18 cellular contexts compared by ENCODE assay signal in the genomic region with DNA sequence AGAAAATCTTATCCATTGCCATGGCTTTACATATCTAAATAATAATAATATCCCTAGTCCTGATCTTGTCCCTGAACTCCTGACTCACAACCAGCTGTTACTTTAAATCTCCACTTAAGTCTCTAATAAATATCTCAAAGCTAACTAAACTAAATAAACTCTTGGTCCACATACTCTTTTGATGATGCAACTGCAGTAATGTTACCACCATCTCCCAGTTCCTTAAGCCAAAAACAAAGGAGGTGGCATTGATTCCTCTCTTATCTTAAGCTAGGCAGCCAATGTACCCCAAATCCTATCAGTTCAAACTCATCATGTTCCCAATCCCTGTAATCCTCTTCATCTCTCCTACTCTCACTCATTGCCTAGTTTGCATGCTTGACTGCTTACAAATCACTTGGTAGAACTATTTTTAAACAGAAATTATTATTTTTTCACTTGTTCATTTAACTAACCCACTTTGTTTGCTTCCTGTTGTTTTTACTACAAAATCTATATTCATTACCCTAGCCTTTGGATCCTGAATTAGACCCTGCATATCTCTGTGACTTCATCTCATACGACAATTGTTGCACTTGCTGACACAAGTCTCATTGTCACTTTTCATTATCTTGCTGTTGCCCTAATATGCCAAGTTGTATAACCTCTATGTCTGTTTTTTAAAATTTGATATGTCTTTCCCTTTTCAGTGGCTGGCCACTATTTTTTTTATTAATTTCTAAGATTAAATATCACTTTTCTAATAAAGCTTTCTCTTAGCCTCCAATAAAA.
"Had no signal": no experiment of that assay in that cellular context is flagged by ENCODE, and none has a peak within 500 bp of the region (broad histone marks: within the 10 kb centered on the region; RNA-seq: fewer than 3 reads in every experiment).

No MANE protein-coding gene starts in this region.

- H3K36me3 ChIP-seq: colonic mucosa, esophagus squamous epithelium, heart right ventricle, thoracic aorta, transverse colon had no signal

- H3K9me3 ChIP-seq: colonic mucosa, esophagus squamous epithelium, heart right ventricle, psoas muscle, thoracic aorta, transverse colon had no signal

- H3K9me3 Mint-ChIP-seq: nephron had no signal

- H3K27me3 Mint-ChIP-seq: stimulated activated memory B cell treated with anti-CD40 and anti-IgM and Interleukin-4, amounts not matched to agents 10 μg/mL and 1 μg/mL and 100 μg/mL, for 72 hours; stimulated activated naive CD8-positive, alpha-beta T cell treated with anti-CD3 and anti-CD28 coated beads, Interleukin-15, amount 100 ng/mL, for 72 hours had no signal

- H3K36me3 Mint-ChIP-seq: stimulated activated memory B cell treated with anti-CD40 and anti-IgM and Interleukin-4, amounts not matched to agents 10 μg/mL and 1 μg/mL and 100 μg/mL, for 72 hours had no signal

- ATAC-seq: left lobe of liver; psoas muscle; right cardiac atrium; stimulated activated memory B cell treated with anti-CD40 and anti-IgM and Interleukin-4, amounts not matched to agents 10 μg/mL and 1 μg/mL and 100 μg/mL, for 72 hours; stimulated activated naive CD8-positive, alpha-beta T cell treated with anti-CD3 and anti-CD28 coated beads, Interleukin-15, amount 100 ng/mL, for 72 hours had no signal

- H3K27me3 ChIP-seq: colonic mucosa, esophagus squamous epithelium, heart right ventricle, transverse colon had no signal

- H3K27ac Mint-ChIP-seq: nephron; stimulated activated memory B cell treated with anti-CD40 and anti-IgM and Interleukin-4, amounts not matched to agents 10 μg/mL and 1 μg/mL and 100 μg/mL, for 72 hours; stimulated activated naive CD8-positive, alpha-beta T cell treated with anti-CD3 and anti-CD28 coated beads, Interleukin-15, amount 100 ng/mL, for 72 hours had no signal

- DNase-seq: colonic mucosa; dermis blood vessel endothelial cell; esophagus squamous epithelium; heart right ventricle; hypothalamus; islet precursor cell; mammary epithelial cell; psoas muscle; right cardiac atrium; stimulated activated CD4-positive, alpha-beta T cell treated with anti-CD3 and anti-CD28 coated beads, Interleukin-15, amount 100 ng/mL, for 24 hours; stimulated activated CD4-positive, alpha-beta T cell treated with anti-CD3 and anti-CD28 coated beads, Interleukin-1b, Interleukin-23, amount 100 ng/mL, for 48 hours; stimulated activated CD4-positive, alpha-beta T cell treated with anti-CD3 and anti-CD28 coated beads, Interleukin-4, amount 100 ng/mL, for 24 hours; stimulated activated naive CD8-positive, alpha-beta T cell treated with anti-CD3 and anti-CD28 coated beads, Interleukin-15, amount 100 ng/mL, for 72 hours; transverse colon had no signal

- H3K4me3 Mint-ChIP-seq: nephron; stimulated activated memory B cell treated with anti-CD40 and anti-IgM and Interleukin-4, amounts not matched to agents 10 μg/mL and 1 μg/mL and 100 μg/mL, for 72 hours; stimulated activated naive CD8-positive, alpha-beta T cell treated with anti-CD3 and anti-CD28 coated beads, Interleukin-15, amount 100 ng/mL, for 72 hours had no signal

- H3K27ac ChIP-seq: colonic mucosa, esophagus squamous epithelium, heart right ventricle, psoas muscle, thoracic aorta, transverse colon had no signal

- H3K4me1 ChIP-seq: colonic mucosa, esophagus squamous epithelium, psoas muscle, transverse colon had no signal

- H3K4me1 Mint-ChIP-seq: nephron; stimulated activated memory B cell treated with anti-CD40 and anti-IgM and Interleukin-4, amounts not matched to agents 10 μg/mL and 1 μg/mL and 100 μg/mL, for 72 hours; stimulated activated naive CD8-positive, alpha-beta T cell treated with anti-CD3 and anti-CD28 coated beads, Interleukin-15, amount 100 ng/mL, for 72 hours had no signal

- H3K4me3 ChIP-seq: colonic mucosa, esophagus squamous epithelium, heart right ventricle, psoas muscle, thoracic aorta, transverse colon had no signal
